Comparison of ENCODE assay signal across 21 cellular contexts in the genomic region with DNA sequence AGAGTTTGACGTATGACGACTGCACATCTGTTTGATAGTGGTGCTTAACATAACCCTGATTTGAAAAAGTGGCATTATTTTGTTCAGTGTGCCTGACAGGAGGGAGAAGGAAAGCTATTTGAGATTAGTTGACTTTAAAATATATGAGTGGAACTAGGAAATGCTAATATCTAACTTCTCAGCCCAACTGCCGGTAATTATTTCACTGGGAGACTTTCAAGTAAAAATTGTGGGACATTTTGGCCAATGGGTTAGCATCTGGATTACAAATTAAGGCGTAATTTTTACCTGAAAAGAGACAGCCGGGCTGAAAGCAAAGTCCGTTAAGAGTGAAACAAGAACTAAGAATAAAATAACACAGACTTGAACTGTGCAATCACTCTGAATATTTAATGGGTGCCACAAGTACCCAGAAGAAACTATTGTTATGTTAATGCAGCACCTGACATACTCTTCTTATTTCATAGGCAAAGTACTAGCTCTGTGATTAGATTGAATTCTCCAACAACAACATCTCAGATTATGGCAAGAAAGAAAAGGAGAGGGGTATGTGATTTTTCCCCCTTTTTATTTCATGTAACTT. TPM values are rescaled to one million over a fixed set of nuclear protein-coding genes. Genes with fewer than 3 reads are reported as not detected.
A peak's percentile ranks its signal among the peaks of the same experiment; 100 is the strongest.
DNase-seq lines count a peak whose midpoint lies in the region; ATAC-seq and TF ChIP-seq lines count a peak whose summit lies in the region.
"Had no signal": no experiment of that assay in that cellular context is flagged by ENCODE, and none has a peak within 500 bp of the region (broad histone marks: within the 10 kb centered on the region; RNA-seq: fewer than 3 reads in every experiment).

No MANE protein-coding gene starts in this region.

- no peak for TF ChIP-seq POLR2A in heart left ventricle (IDR thresholded peaks at IDR 0.05)

- peaks cover 0 to 21% (median 0%) of the 10 kb centered on the region in 9 donors for H3K36me3 ChIP-seq in heart left ventricle
- H3K36me3 ChIP-seq in ascending aorta = no peaks in the 10 kb centered on the region
- no peaks in the 10 kb centered on the region for H3K36me3 ChIP-seq in smooth muscle cell (ENCODE audit: low read depth)
- H3K36me3 ChIP-seq: SJCRH30, stomach, vagina had no signal

- H3F3A ChIP-seq in smooth muscle cell (ENCODE audit: low read depth) = peaks cover 2% of the 10 kb centered on the region

- 38 to 49% (median 42%) methylated on average over 6 of the region's 6 CpGs for WGBS in heart left ventricle, 4 donors
- WGBS in smooth muscle cell (ENCODE audit: low lambda C conversion rate) = 51% methylated on average over 6 of the region's 6 CpGs

- no peaks in the 10 kb centered on the region for H4K20me1 ChIP-seq in smooth muscle cell (ENCODE audit: low read depth)

- ATAC-seq in heart left ventricle (no peak), Right ventricle myocardium superior (ENCODE audit: poor library complexity) (no peak), GM18517 (IDR thresholded peaks at IDR 0.05; ENCODE audit: unreplicated experiment) (no peak)

- H3K4me3 ChIP-seq in heart left ventricle (peak overlapping the region; percentile 56 to 89 (median 79)), ascending aorta (peak overlapping the region; percentile 79 to 81), iPS-11a (ENCODE audit: low read depth, low read length) (peak overlapping the region; percentile 67), smooth muscle cell (peak overlapping the region; percentile 87)
- H3K4me3 ChIP-seq: lung, SJCRH30 had no signal

- intact Hi-C loops in heart left ventricle (cut with DNase I) (loop anchor here in 6 of 10 donors (2.0 to 5.0 kb wide), 3 partner anchors 389 to 439 kb away; no protein-coding TSS in a partner anchor), Right ventricle myocardium superior (cut with DNase I) (no loop called here), ascending aorta (cut with DNase I) (no loop called here)

- DNase-seq in heart left ventricle = no peak
- DNase-seq in Right ventricle myocardium superior = no peak
- DNase-seq in ascending aorta (ENCODE audit: low spot score in 2 of 2) = no peak
- no peak for DNase-seq in smooth muscle cell (lab: John Stamatoyannopoulos, UW; ENCODE audit: unreplicated experiment)
- no peak for DNase-seq in AG08396 (ENCODE audit: low spot score)
- DNase-seq in amygdala (lab: John Stamatoyannopoulos, UW) = no peak
- DNase-seq: activated CD4-positive, alpha-beta T cell treated with anti-CD3 and anti-CD28 coated beads for 1 hour; activated gamma-delta T cell treated with Interleukin-2 at 50 U/mL for 16 hours; DMS53; hippocampal formation; naive B cell; NCI-H1417 treated with DMSO at 0.1 percent for 48 hours; SJCRH30; stomach; T-helper 9 cell had no signal

- peaks cover 0 to 81% (median 0%) of the 10 kb centered on the region in 9 donors for H3K27me3 ChIP-seq in heart left ventricle
- no peaks in the 10 kb centered on the region for H3K27me3 ChIP-seq in ascending aorta
- no peaks in the 10 kb centered on the region for H3K27me3 ChIP-seq in smooth muscle cell (ENCODE audit: low read depth)
- H3K27me3 ChIP-seq: vagina had no signal

- H2AFZ ChIP-seq in smooth muscle cell (ENCODE audit: low read depth) = no peak overlapping the region

- TF ChIP-seq CTCF in heart left ventricle (IDR thresholded peaks at IDR 0.05) = no peak
- no peak for TF ChIP-seq CTCF in ascending aorta (IDR thresholded peaks at IDR 0.05)
- TF ChIP-seq CTCF in smooth muscle cell (IDR thresholded peaks at IDR 0.05; ENCODE audit: borderline replicate concordance, insufficient read depth, poor library complexity, severe bottlenecking) = no peak

- H3K27ac ChIP-seq in heart left ventricle (peak overlapping the region; percentile 50 to 99 (median 93)), ascending aorta (peak overlapping the region; percentile 95 to 96), smooth muscle cell (ENCODE audit: low read depth) (peak overlapping the region; percentile 18)
- H3K27ac ChIP-seq: C4-2B, SJCRH30, stomach had no signal

- H3K9ac ChIP-seq in smooth muscle cell (ENCODE audit: low read depth) = peak overlapping the region; percentile 83

- H3K4me2 ChIP-seq in smooth muscle cell = peak overlapping the region; percentile 88

- H3K9me3 ChIP-seq in heart left ventricle (no peaks in the 10 kb centered on the region), ascending aorta (no peaks in the 10 kb centered on the region), smooth muscle cell (replicated peaks; ENCODE audit: low read depth) (no peaks in the 10 kb centered on the region)
- H3K9me3 ChIP-seq: SJCRH30, stomach, vagina had no signal

- peaks cover 0 to 43% (median 10%) of the 10 kb centered on the region in 12 donors for H3K4me1 ChIP-seq in heart left ventricle
- peaks cover 5 to 23% of the 10 kb centered on the region in 2 donors for H3K4me1 ChIP-seq in ascending aorta
- peaks cover 21% of the 10 kb centered on the region for H3K4me1 ChIP-seq in smooth muscle cell (ENCODE audit: low read depth)

- peaks cover 35% of the 10 kb centered on the region for H3K79me2 ChIP-seq in smooth muscle cell (ENCODE audit: low read depth)

RNA-seq across cellular contexts. Expression of gene HEY2, which starts 2.0 kb away (rescaled TPM):
- total RNA-seq in heart left ventricle (10 to 100 TPM; 29.2 to 50.9 (median 40.6) TPM), Right ventricle myocardium superior (60.6 TPM), ascending aorta (0.32 TPM), smooth muscle cell (17.2 and 21.2 TPM in 2 replicates)
- polyA plus RNA-seq in heart left ventricle (10 to 100 TPM; 19.9 to 21.4 TPM), smooth muscle cell (23.6 and 35.2 TPM in 2 replicates)
- total RNA-seq: fibroblast of lung had no signal
- polyA plus RNA-seq: fibroblast of lung had no signal

RNA-seq across cellular contexts. Expression of gene NCOA7, which starts 39.3 kb away (rescaled TPM):
- total RNA-seq in heart left ventricle = 10 to 100 TPM in 3 of 9 donors, 1 to 10 TPM in 6; 6.4 to 23.1 (median 9.9) TPM
- 1 to 10 TPM; 3.8 to 6.4 TPM for polyA plus RNA-seq in heart left ventricle
- total RNA-seq in Right ventricle myocardium superior = 12.7 TPM
- 37.4 TPM for total RNA-seq in ascending aorta
- 44.0 and 57.8 TPM in 2 replicates for total RNA-seq in smooth muscle cell
- 35.7 and 38.1 TPM in 2 replicates for polyA plus RNA-seq in smooth muscle cell

Comparison
In these comparisons a context has a peak if more than half of its experiments do, and no peak if none do; other contexts are left out.
1. intact Hi-C loops: an anchor here in heart left ventricle (2.0 to 5.0 kb wide); none called in Right ventricle myocardium superior and ascending aorta.
2. H3K27ac ChIP-seq: peak in every context shown above with its lines; median percentile 96 in ascending aorta; 93 in heart left ventricle; 18 in smooth muscle cell.
3. RNA of gene HEY2, which starts 2.0 kb away (total RNA-seq): 60.6 TPM in Right ventricle myocardium superior (single experiment), 29.2 to 50.9 TPM in heart left ventricle and 17.2 to 21.2 TPM in smooth muscle cell; 0.32 TPM in ascending aorta (single experiment); every median in the first group is over 10 times any median in the second.
4. Peak in every context shown above with its lines, with median percentiles within 50 percentile points of each other: H3K4me3 ChIP-seq.